In genomic region chr1:6597777-6598131, GRCh38 we compare ENCODE assay signal across 3 cellular contexts. TPM values are rescaled to one million over a fixed set of nuclear protein-coding genes. Genes with fewer than 3 reads are reported as not detected.
DNase-seq lines count a peak whose midpoint lies in the region; ATAC-seq lines count a peak whose summit lies in the region.
"Had no signal": no experiment of that assay in that cellular context is flagged by ENCODE, and none has a peak within 500 bp of the region (broad histone marks: within the 10 kb centered on the region; RNA-seq: fewer than 3 reads in every experiment).

No MANE protein-coding gene starts in this region.

- H3K4me1 Mint-ChIP-seq in activated naive CD4-positive, alpha-beta T cell treated with anti-CD3 and anti-CD28 coated beads, Interleukin-2, amount 10 ng/mL, durations not matched to agents 7 days and 5 days: peaks cover 42% of the 10 kb centered on the region

- H3K27me3 Mint-ChIP-seq in activated naive CD4-positive, alpha-beta T cell treated with anti-CD3 and anti-CD28 coated beads, Interleukin-2, amount 10 ng/mL, durations not matched to agents 7 days and 5 days: no peaks in the 10 kb centered on the region

- peak overlapping the region; percentile 67 for H3K27ac Mint-ChIP-seq in activated naive CD4-positive, alpha-beta T cell treated with anti-CD3 and anti-CD28 coated beads, Interleukin-2, amount 10 ng/mL, durations not matched to agents 7 days and 5 days
- H3K27ac Mint-ChIP-seq in activated naive CD4-positive, alpha-beta T cell treated with anti-CD3 and anti-CD28 coated beads, Interleukin-2, amount 50 U/mL, for 72 hours: no peak overlapping the region

- CTCF ChIA-PET in activated naive CD4-positive, alpha-beta T cell treated with anti-CD3 and anti-CD28 coated beads, Interleukin-2, amount 10 ng/mL, durations not matched to agents 7 days and 5 days (lab: Charles Lee): interaction anchor here (2.0 kb wide), 1 partner anchor 43 kb away, joined by 5 read pairs; the partner anchor contains the start of genes NOL9 and TAS1R1

- no peak for DNase-seq in activated naive CD4-positive, alpha-beta T cell treated with anti-CD3 and anti-CD28 coated beads, Interleukin-2, amount 10 ng/mL, durations not matched to agents 7 days and 5 days
- DNase-seq in activated naive CD4-positive, alpha-beta T cell treated with anti-CD3 and anti-CD28 coated beads, Interleukin-2, amount 50 U/mL, for 72 hours (ENCODE audit: low spot score in 2 of 2): no peak
- DNase-seq: ACHN had no signal

- H3K4me3 Mint-ChIP-seq in activated naive CD4-positive, alpha-beta T cell treated with anti-CD3 and anti-CD28 coated beads, Interleukin-2, amount 10 ng/mL, durations not matched to agents 7 days and 5 days: no peak overlapping the region

- H3K36me3 Mint-ChIP-seq in activated naive CD4-positive, alpha-beta T cell treated with anti-CD3 and anti-CD28 coated beads, Interleukin-2, amount 10 ng/mL, durations not matched to agents 7 days and 5 days: peaks cover 37% of the 10 kb centered on the region
- H3K36me3 Mint-ChIP-seq in activated naive CD4-positive, alpha-beta T cell treated with anti-CD3 and anti-CD28 coated beads, Interleukin-2, amount 50 U/mL, for 72 hours: peaks cover 24 to 32% of the 10 kb centered on the region in 2 donors

- no peak for ATAC-seq in activated naive CD4-positive, alpha-beta T cell treated with anti-CD3 and anti-CD28 coated beads, Interleukin-2, amount 50 U/mL, for 72 hours

- H3K9me3 Mint-ChIP-seq in activated naive CD4-positive, alpha-beta T cell treated with anti-CD3 and anti-CD28 coated beads, Interleukin-2, amount 10 ng/mL, durations not matched to agents 7 days and 5 days: no peaks in the 10 kb centered on the region
- no peaks in the 10 kb centered on the region for H3K9me3 Mint-ChIP-seq in activated naive CD4-positive, alpha-beta T cell treated with anti-CD3 and anti-CD28 coated beads, Interleukin-2, amount 50 U/mL, for 72 hours

RNA-seq across cellular contexts. Expression of gene KLHL21, which starts 4.9 kb away (rescaled TPM):
- 10 to 100 TPM; 22.9 to 38.9 TPM for total RNA-seq in activated naive CD4-positive, alpha-beta T cell treated with anti-CD3 and anti-CD28 coated beads, Interleukin-2, amount 50 U/mL, for 72 hours

RNA-seq across cellular contexts. Expression of gene PHF13, which starts 15.8 kb away (rescaled TPM):
- total RNA-seq in activated naive CD4-positive, alpha-beta T cell treated with anti-CD3 and anti-CD28 coated beads, Interleukin-2, amount 50 U/mL, for 72 hours: 10 to 100 TPM; 15.5 to 33.4 TPM

RNA-seq across cellular contexts. Expression of gene ZBTB48, which starts 18.0 kb away (rescaled TPM):
- 10 to 100 TPM; 22.8 to 25.8 TPM for total RNA-seq in activated naive CD4-positive, alpha-beta T cell treated with anti-CD3 and anti-CD28 coated beads, Interleukin-2, amount 50 U/mL, for 72 hours

RNA-seq across cellular contexts. Expression of gene THAP3, which starts 26.9 kb away (rescaled TPM):
- 10 to 100 TPM; 20.2 to 52.6 TPM for total RNA-seq in activated naive CD4-positive, alpha-beta T cell treated with anti-CD3 and anti-CD28 coated beads, Interleukin-2, amount 50 U/mL, for 72 hours

RNA-seq across cellular contexts. Expression of gene TAS1R1, which starts 42.6 kb away (rescaled TPM):
- total RNA-seq in activated naive CD4-positive, alpha-beta T cell treated with anti-CD3 and anti-CD28 coated beads, Interleukin-2, amount 50 U/mL, for 72 hours: not detected
